Comparison of ENCODE assay signal across 12 cellular contexts in genomic region chr18:25284861-25285574, GRCh38.
DNase-seq lines count a peak whose midpoint lies in the region; ATAC-seq and TF ChIP-seq lines count a peak whose summit lies in the region.
"Had no signal": no experiment of that assay in that cellular context is flagged by ENCODE, and none has a peak within 500 bp of the region (broad histone marks: within the 10 kb centered on the region; RNA-seq: fewer than 3 reads in every experiment).

No MANE protein-coding gene starts in this region.

- no peaks in the 10 kb centered on the region for H3K27me3 Mint-ChIP-seq in endodermal cell (ENCODE audit: insufficient read depth)

- peak overlapping the region; percentile 2 for H3K4me3 ChIP-seq in AG10803 (ENCODE audit: low read length)
- no peak overlapping the region for H3K4me3 ChIP-seq in endodermal cell (ENCODE audit: low read length)

- DNase-seq in AG10803 (ENCODE audit: low read depth) (peak; percentile 85), NCI-H187 (lab: John Stamatoyannopoulos, UW) (peak; percentile 45 to 59), endodermal cell (peak; percentile 41), myocyte (ENCODE audit: low read depth) (peak; percentile 63), medulla oblongata (ENCODE audit: extremely low spot score) (no peak), NCI-H526 treated with DMSO at 0.1 percent for 48 hours (lab: John Stamatoyannopoulos, UW) (no peak), NCI-H510A (lab: John Stamatoyannopoulos, UW) (no peak)
- DNase-seq: activated CD4-positive, alpha-beta T cell treated with anti-CD3 and anti-CD28 coated beads for 4 hours; activated naive CD8-positive, alpha-beta T cell treated with anti-CD3 and anti-CD28 coated beads, Interleukin-2, amount 10 ng/mL, durations not matched to agents 7 days and 5 days; CD8-positive, alpha-beta T cell; stimulated activated CD4-positive, alpha-beta T cell treated with anti-CD3 and anti-CD28 coated beads, Interleukin-1b, Interleukin-23, amount 100 ng/mL, for 48 hours had no signal

- H3K27ac ChIP-seq in endodermal cell (ENCODE audit: low read depth, low read length) = peak overlapping the region; percentile 96

- no peak overlapping the region for H3K27ac Mint-ChIP-seq in endodermal cell
- H3K27ac Mint-ChIP-seq: activated naive CD8-positive, alpha-beta T cell treated with anti-CD3 and anti-CD28 coated beads, Interleukin-2, amount 10 ng/mL, durations not matched to agents 7 days and 5 days; CD8-positive, alpha-beta T cell had no signal

- H3K4me1 Mint-ChIP-seq in endodermal cell = peaks cover 12% of the 10 kb centered on the region
- H3K4me1 Mint-ChIP-seq: activated naive CD8-positive, alpha-beta T cell treated with anti-CD3 and anti-CD28 coated beads, Interleukin-2, amount 10 ng/mL, durations not matched to agents 7 days and 5 days had no signal

- H3K9ac ChIP-seq in endodermal cell (ENCODE audit: extremely low read depth, low read length, poor library complexity, severe bottlenecking) = no peak overlapping the region

- H3K27me3 ChIP-seq in endodermal cell (ENCODE audit: control insufficient read depth, insufficient read depth, low read length, poor library complexity, severe bottlenecking) = no peaks in the 10 kb centered on the region

- no peaks in the 10 kb centered on the region for H3K9me3 ChIP-seq in endodermal cell (ENCODE audit: control insufficient read depth, low read length)

- H3K4me1 ChIP-seq in endodermal cell (ENCODE audit: control insufficient read depth, insufficient read depth, low read length) = peaks cover 3% of the 10 kb centered on the region

- no peaks in the 10 kb centered on the region for H3K36me3 ChIP-seq in endodermal cell (ENCODE audit: control insufficient read depth, insufficient read depth, low read length)

- WGBS in endodermal cell (ENCODE audit: insufficient coverage in 1 of 2, insufficient read length in 1 of 2), 2 experiments = 38 to 79% methylated on average over 3 to 11 of the region's 11 CpGs

- no peak overlapping the region for H3K4me3 Mint-ChIP-seq in endodermal cell
- H3K4me3 Mint-ChIP-seq: activated naive CD8-positive, alpha-beta T cell treated with anti-CD3 and anti-CD28 coated beads, Interleukin-2, amount 10 ng/mL, durations not matched to agents 7 days and 5 days; CD8-positive, alpha-beta T cell had no signal

- H3K36me3 Mint-ChIP-seq in endodermal cell (ENCODE audit: low read depth) = no peaks in the 10 kb centered on the region
- H3K36me3 Mint-ChIP-seq: activated naive CD8-positive, alpha-beta T cell treated with anti-CD3 and anti-CD28 coated beads, Interleukin-2, amount 10 ng/mL, durations not matched to agents 7 days and 5 days; CD8-positive, alpha-beta T cell had no signal

- no peak for TF ChIP-seq CTCF in AG10803 (conservative IDR thresholded peaks at IDR 0.05; ENCODE audit: low read length)
- no peak for TF ChIP-seq CTCF in endodermal cell (conservative IDR thresholded peaks at IDR 0.05)

- H3K9me3 Mint-ChIP-seq in endodermal cell = no peaks in the 10 kb centered on the region
- H3K9me3 Mint-ChIP-seq: activated naive CD8-positive, alpha-beta T cell treated with anti-CD3 and anti-CD28 coated beads, Interleukin-2, amount 10 ng/mL, durations not matched to agents 7 days and 5 days; CD8-positive, alpha-beta T cell had no signal

- no peak for ATAC-seq in GM19035 (IDR thresholded peaks at IDR 0.05; ENCODE audit: unreplicated experiment)
- ATAC-seq: CD8-positive, alpha-beta T cell had no signal

Comparison
In these comparisons a context has a peak if more than half of its experiments do, and no peak if none do; other contexts are left out.
1. DNase-seq: peak in AG10803 (single experiment), NCI-H187 (2 of 2), endodermal cell (single experiment) and myocyte (single experiment); none in medulla oblongata (single experiment), NCI-H526 treated with DMSO at 0.1 percent for 48 hours (single experiment) and NCI-H510A (single experiment).